In the genomic region with DNA sequence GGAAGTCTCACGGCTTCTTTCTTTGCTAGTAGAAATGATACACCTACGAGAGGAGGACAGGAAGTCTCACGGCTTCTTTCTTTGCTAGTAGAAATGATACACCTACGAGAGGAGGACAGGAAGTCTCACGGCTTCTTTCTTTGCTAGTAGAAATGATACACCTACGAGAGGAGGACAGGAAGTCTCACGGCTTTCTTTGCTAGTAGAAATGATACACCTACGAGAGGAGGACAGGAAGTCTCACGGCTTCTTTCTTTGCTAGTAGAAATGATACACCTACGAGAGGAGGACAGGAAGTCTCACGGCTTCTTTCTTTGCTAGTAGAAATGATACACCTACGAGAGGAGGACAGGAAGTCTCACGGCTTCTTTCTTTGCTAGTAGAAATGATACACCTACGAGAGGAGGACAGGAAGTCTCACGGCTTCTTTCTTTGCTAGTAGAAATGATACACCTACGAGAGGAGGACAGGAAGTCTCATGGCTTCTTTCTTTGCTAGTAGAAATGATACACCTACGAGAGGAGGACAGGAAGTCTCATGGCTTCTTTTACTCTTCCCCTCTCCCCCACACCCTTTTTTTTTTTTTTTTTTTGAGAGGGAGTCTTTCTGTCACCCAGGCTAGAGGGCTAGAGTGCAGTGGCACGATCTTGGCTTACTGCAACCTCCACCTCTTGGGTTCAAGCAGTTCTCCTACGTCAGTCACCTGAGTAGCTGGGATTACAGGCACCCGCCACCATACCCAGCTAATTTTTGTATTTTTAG, we compare ENCODE assay signal across 9 cellular contexts. TPM values are rescaled to one million over a fixed set of nuclear protein-coding genes. Genes with fewer than 3 reads are reported as not detected.
DNase-seq lines count a peak whose midpoint lies in the region; ATAC-seq and TF ChIP-seq lines count a peak whose summit lies in the region.
"Not testable (repeated sequence)": the region's sequence is repeated elsewhere in the genome, so short reads cannot be mapped to it uniquely, and the experiment has no call there.
"Had no signal": no experiment of that assay in that cellular context is flagged by ENCODE, and none has a peak within 500 bp of the region (broad histone marks: within the 10 kb centered on the region; RNA-seq: fewer than 3 reads in every experiment).

No MANE protein-coding gene starts in this region.

- not testable (repeated sequence) for DNase-seq in CD4-positive, alpha-beta T cell; T-cell; activated CD8-positive, alpha-beta T cell treated with anti-CD3 and anti-CD28 coated beads, Interleukin-2, amount 10 ng/mL, durations not matched to agents 7 days and 5 days; immature natural killer cell

- peak; percentile 57 for ATAC-seq in CD4-positive, alpha-beta T cell (ENCODE audit: poor library complexity)
- peak in 3 of 4 experiments; percentile 47 to 83 (median 61) for ATAC-seq in T-cell (replicated peaks in 1 of 4)
- not testable (repeated sequence) for ATAC-seq in activated CD8-positive, alpha-beta T cell treated with anti-CD3 and anti-CD28 coated beads, Interleukin-2, amount 10 ng/mL, durations not matched to agents 7 days and 5 days; stimulated activated memory B cell treated with anti-CD40 and anti-IgM and Interleukin-4, amounts not matched to agents 10 μg/mL and 1 μg/mL and 100 μg/mL, for 72 hours

- peak overlapping the region; percentile 31 for H3K27ac ChIP-seq in CD4-positive, alpha-beta T cell (ENCODE audit: low read depth, low read length)

- H3K4me1 Mint-ChIP-seq in CD4-positive, alpha-beta T cell (ENCODE audit: low read depth): peaks cover 27% of the 10 kb centered on the region
- peaks cover 45 to 68% (median 55%) of the 10 kb centered on the region in 3 donors for H3K4me1 Mint-ChIP-seq in T-cell
- peaks cover 62% of the 10 kb centered on the region for H3K4me1 Mint-ChIP-seq in activated CD8-positive, alpha-beta T cell treated with anti-CD3 and anti-CD28 coated beads, Interleukin-2, amount 10 ng/mL, durations not matched to agents 7 days and 5 days (ENCODE audit: low read depth)
- peaks cover 68% of the 10 kb centered on the region for H3K4me1 Mint-ChIP-seq in activated naive CD4-positive, alpha-beta T cell treated with anti-CD3 and anti-CD28 coated beads, Interleukin-2, amount 50 U/mL, for 24 hours
- peaks cover 47 to 57% of the 10 kb centered on the region in 2 donors for H3K4me1 Mint-ChIP-seq in immature natural killer cell
- not testable (repeated sequence) for H3K4me1 Mint-ChIP-seq in stimulated activated memory B cell treated with anti-CD40 and anti-IgM and Interleukin-4, amounts not matched to agents 10 μg/mL and 1 μg/mL and 100 μg/mL, for 72 hours

- H3K27ac Mint-ChIP-seq in CD4-positive, alpha-beta T cell: peak overlapping the region; percentile 74
- peak overlapping the region; percentile 85 to 87 for H3K27ac Mint-ChIP-seq in T-cell
- peak overlapping the region; percentile 93 for H3K27ac Mint-ChIP-seq in activated CD8-positive, alpha-beta T cell treated with anti-CD3 and anti-CD28 coated beads, Interleukin-2, amount 10 ng/mL, durations not matched to agents 7 days and 5 days
- H3K27ac Mint-ChIP-seq in activated naive CD4-positive, alpha-beta T cell treated with anti-CD3 and anti-CD28 coated beads, Interleukin-2, amount 50 U/mL, for 24 hours: peak overlapping the region; percentile 79
- peak overlapping the region in 5 of 6 donors; percentile 74 to 91 (median 87) for H3K27ac Mint-ChIP-seq in immature natural killer cell
- H3K27ac Mint-ChIP-seq in stimulated activated memory B cell treated with anti-CD40 and anti-IgM and Interleukin-4, amounts not matched to agents 10 μg/mL and 1 μg/mL and 100 μg/mL, for 72 hours: peak overlapping the region; percentile 43

- not testable (repeated sequence) for H3K9me3 Mint-ChIP-seq in CD4-positive, alpha-beta T cell; T-cell; activated naive CD4-positive, alpha-beta T cell treated with anti-CD3 and anti-CD28 coated beads, Interleukin-2, amount 50 U/mL, for 24 hours; immature natural killer cell; stimulated activated memory B cell treated with anti-CD40 and anti-IgM and Interleukin-4, amounts not matched to agents 10 μg/mL and 1 μg/mL and 100 μg/mL, for 72 hours
- H3K9me3 Mint-ChIP-seq in activated CD8-positive, alpha-beta T cell treated with anti-CD3 and anti-CD28 coated beads, Interleukin-2, amount 10 ng/mL, durations not matched to agents 7 days and 5 days (ENCODE audit: insufficient read depth): peaks cover 20% of the 10 kb centered on the region

- CTCF ChIA-PET in CD4-positive, alpha-beta T cell (lab: Charles Lee): interaction anchor here (1.5 to 2.0 kb wide), 2 partner anchors 26 to 32 kb away, joined by 4 to 13 read pairs; no protein-coding TSS in a partner anchor
- CTCF ChIA-PET in T-cell (lab: Charles Lee): not testable (repeated sequence)
- CTCF ChIA-PET in activated CD8-positive, alpha-beta T cell treated with anti-CD3 and anti-CD28 coated beads, Interleukin-2, amount 10 ng/mL, durations not matched to agents 7 days and 5 days (lab: Charles Lee): interaction anchor here (1.9 kb wide), 1 partner anchor 26 kb away, joined by 8 read pairs; no protein-coding TSS in a partner anchor

- POLR2A ChIA-PET in CD4-positive, alpha-beta T cell (lab: Charles Lee): interaction anchor here (0.7 to 0.8 kb wide), 2 partner anchors 65 to 475 kb away, joined by 3 to 4 read pairs; a partner anchor contains a TSS
- POLR2A ChIA-PET in T-cell (lab: Charles Lee); activated CD8-positive, alpha-beta T cell treated with anti-CD3 and anti-CD28 coated beads, Interleukin-2, amount 10 ng/mL, durations not matched to agents 7 days and 5 days (lab: Charles Lee): not testable (repeated sequence)

- H3K9me3 ChIP-seq in CD4-positive, alpha-beta T cell (ENCODE audit: control insufficient read depth, low read length): peaks cover 54% of the 10 kb centered on the region

- H3K27me3 ChIP-seq in CD4-positive, alpha-beta T cell (ENCODE audit: control insufficient read depth, insufficient read depth, low read length): not testable (repeated sequence)

- H3K36me3 Mint-ChIP-seq in CD4-positive, alpha-beta T cell (ENCODE audit: low read depth): peaks cover 81% of the 10 kb centered on the region
- H3K36me3 Mint-ChIP-seq in T-cell (peaks cover 55% of the 10 kb centered on the region), immature natural killer cell (peaks cover 19 to 35% (median 24%) of the 10 kb centered on the region in 3 donors)
- H3K36me3 Mint-ChIP-seq in activated CD8-positive, alpha-beta T cell treated with anti-CD3 and anti-CD28 coated beads, Interleukin-2, amount 10 ng/mL, durations not matched to agents 7 days and 5 days (ENCODE audit: low read depth): peaks cover 70% of the 10 kb centered on the region
- H3K36me3 Mint-ChIP-seq in activated naive CD4-positive, alpha-beta T cell treated with anti-CD3 and anti-CD28 coated beads, Interleukin-2, amount 50 U/mL, for 24 hours: peaks cover 31% of the 10 kb centered on the region
- peaks cover 76% of the 10 kb centered on the region for H3K36me3 Mint-ChIP-seq in stimulated activated memory B cell treated with anti-CD40 and anti-IgM and Interleukin-4, amounts not matched to agents 10 μg/mL and 1 μg/mL and 100 μg/mL, for 72 hours

- H3K4me3 Mint-ChIP-seq in CD4-positive, alpha-beta T cell: not testable (repeated sequence)
- H3K4me3 Mint-ChIP-seq in T-cell: peak overlapping the region; percentile 45 to 62 (median 47)
- peak overlapping the region; percentile 50 for H3K4me3 Mint-ChIP-seq in activated CD8-positive, alpha-beta T cell treated with anti-CD3 and anti-CD28 coated beads, Interleukin-2, amount 10 ng/mL, durations not matched to agents 7 days and 5 days
- peak overlapping the region; percentile 58 for H3K4me3 Mint-ChIP-seq in activated naive CD4-positive, alpha-beta T cell treated with anti-CD3 and anti-CD28 coated beads, Interleukin-2, amount 50 U/mL, for 24 hours
- peak overlapping the region in 4 of 5 donors; percentile 40 to 76 (median 69) for H3K4me3 Mint-ChIP-seq in immature natural killer cell
- peak overlapping the region; percentile 47 for H3K4me3 Mint-ChIP-seq in stimulated activated memory B cell treated with anti-CD40 and anti-IgM and Interleukin-4, amounts not matched to agents 10 μg/mL and 1 μg/mL and 100 μg/mL, for 72 hours

- intact Hi-C loops in CD4-positive, alpha-beta T cell (cut with DNase I, micrococcal nuclease): not testable (repeated sequence)

- not testable (repeated sequence) for TF ChIP-seq CTCF in CD4-positive, alpha-beta T cell (IDR thresholded peaks at IDR 0.05)

- not testable (repeated sequence) for H3K27me3 Mint-ChIP-seq in CD4-positive, alpha-beta T cell; T-cell; activated CD8-positive, alpha-beta T cell treated with anti-CD3 and anti-CD28 coated beads, Interleukin-2, amount 10 ng/mL, durations not matched to agents 7 days and 5 days (ENCODE audit: low read depth); activated naive CD4-positive, alpha-beta T cell treated with anti-CD3 and anti-CD28 coated beads, Interleukin-2, amount 50 U/mL, for 24 hours; immature natural killer cell (ENCODE audit: low read depth in 3 of 3); stimulated activated memory B cell treated with anti-CD40 and anti-IgM and Interleukin-4, amounts not matched to agents 10 μg/mL and 1 μg/mL and 100 μg/mL, for 72 hours

RNA-seq across cellular contexts. Expression of a gene that starts 23.4 kb away (rescaled TPM):
- 1 to 10 TPM; 6.1 to 6.4 TPM for total RNA-seq in CD4-positive, alpha-beta T cell
- 10 to 100 TPM in 2 of 5 donors, 1 to 10 TPM in 3; 4.5 to 20.8 (median 9.5) TPM for total RNA-seq in T-cell
- total RNA-seq in activated CD8-positive, alpha-beta T cell treated with anti-CD3 and anti-CD28 coated beads, Interleukin-2, amount 10 ng/mL, durations not matched to agents 7 days and 5 days: 1 to 10 TPM; 6.4 to 7.6 TPM
- not detected for polyA plus RNA-seq in immature natural killer cell

RNA-seq across cellular contexts. Expression of a gene that starts 31.6 kb away (rescaled TPM):
- 10 to 100 TPM; 50.6 to 51.3 TPM for total RNA-seq in CD4-positive, alpha-beta T cell
- 100 to 1,000 TPM in 1 of 5 donors, 10 to 100 TPM in 4; 59.8 to 106 (median 83.5) TPM for total RNA-seq in T-cell
- total RNA-seq in activated CD8-positive, alpha-beta T cell treated with anti-CD3 and anti-CD28 coated beads, Interleukin-2, amount 10 ng/mL, durations not matched to agents 7 days and 5 days: 10 to 100 TPM; 64.7 to 68.3 TPM
- 10 to 100 TPM; 52.6 to 94.4 (median 63.1) TPM for polyA plus RNA-seq in immature natural killer cell

RNA-seq across cellular contexts. Expression of a gene that starts 33.1 kb away (rescaled TPM):
- 10 to 100 TPM; 12.0 to 12.1 TPM for total RNA-seq in CD4-positive, alpha-beta T cell
- total RNA-seq in T-cell: 10 to 100 TPM; 16.1 to 30.8 (median 17.7) TPM
- 10 to 100 TPM; 12.0 to 12.5 TPM for total RNA-seq in activated CD8-positive, alpha-beta T cell treated with anti-CD3 and anti-CD28 coated beads, Interleukin-2, amount 10 ng/mL, durations not matched to agents 7 days and 5 days
- 10 to 100 TPM in 1 of 3 donors, 1 to 10 TPM in 2; 6.5 to 13.2 (median 8.5) TPM for polyA plus RNA-seq in immature natural killer cell
- total RNA-seq: A172, G401 had no signal

RNA-seq across cellular contexts. Expression of a gene that starts 36.9 kb away (rescaled TPM):
- total RNA-seq in CD4-positive, alpha-beta T cell: not detected
- under 1 TPM in 3 of 5 donors, not detected in 2; 0.35 to 0.56 (median 0.44) TPM for total RNA-seq in T-cell
- under 1 TPM; 0.13 to 0.21 TPM for total RNA-seq in activated CD8-positive, alpha-beta T cell treated with anti-CD3 and anti-CD28 coated beads, Interleukin-2, amount 10 ng/mL, durations not matched to agents 7 days and 5 days
- polyA plus RNA-seq in immature natural killer cell: not detected
- total RNA-seq: Calu3 had no signal

RNA-seq across cellular contexts. Expression of a gene that starts 42.8 kb away (rescaled TPM):
- 10 to 100 TPM; 22.0 to 23.3 TPM for total RNA-seq in CD4-positive, alpha-beta T cell
- total RNA-seq in T-cell: 10 to 100 TPM; 22.7 to 26.3 (median 25.1) TPM
- 10 to 100 TPM; 12.0 to 12.1 TPM for total RNA-seq in activated CD8-positive, alpha-beta T cell treated with anti-CD3 and anti-CD28 coated beads, Interleukin-2, amount 10 ng/mL, durations not matched to agents 7 days and 5 days
- under 1 TPM in 2 of 3 donors, not detected in 1; 0.36 to 0.63 TPM for polyA plus RNA-seq in immature natural killer cell

Comparison
In these comparisons a context has a peak if more than half of its experiments do, and no peak if none do; other contexts are left out.
1. H3K27ac Mint-ChIP-seq: peak in every context shown above with its lines; median percentile 93 in activated CD8-positive, alpha-beta T cell treated with anti-CD3 and anti-CD28 coated beads, Interleukin-2, amount 10 ng/mL, durations not matched to agents 7 days and 5 days; 87 in immature natural killer cell; 86 in T-cell; 79 in activated naive CD4-positive, alpha-beta T cell treated with anti-CD3 and anti-CD28 coated beads, Interleukin-2, amount 50 U/mL, for 24 hours; 74 in CD4-positive, alpha-beta T cell; 43 in stimulated activated memory B cell treated with anti-CD40 and anti-IgM and Interleukin-4, amounts not matched to agents 10 μg/mL and 1 μg/mL and 100 μg/mL, for 72 hours.